10 cellular contexts compared by ENCODE assay signal in genomic region chr7:137489880-137490279, GRCh38.
"Had no signal": no experiment of that assay in that cellular context is flagged by ENCODE, and none has a peak within 500 bp of the region (broad histone marks: within the 10 kb centered on the region; RNA-seq: fewer than 3 reads in every experiment).

No MANE protein-coding gene starts in this region.

- H3K4me2 ChIP-seq: GM23338 had no signal

- H3K4me3 ChIP-seq: GM23248, GM23338, HAP-1 had no signal

- H3K36me3 ChIP-seq: HAP-1 had no signal

- ATAC-seq: GM23338, HCT116 had no signal

- H3K9ac ChIP-seq: GM23248 had no signal

- H2AFZ ChIP-seq: GM23248, GM23338 had no signal

- H3K9me3 ChIP-seq: HAP-1 had no signal

- FAIRE-seq: H54 had no signal

- H3K27ac ChIP-seq: GM23248 had no signal

- DNase-seq: GM23248, GOT3, H7, H9, HCEC 1CT, HFFc6 had no signal

- H3K4me1 ChIP-seq: HAP-1 had no signal
